In genomic region chr17:10119203-10120112, GRCh38 we compare ENCODE assay signal across 8 cellular contexts.
DNase-seq lines count a peak whose midpoint lies in the region; ATAC-seq and TF ChIP-seq lines count a peak whose summit lies in the region.

No MANE protein-coding gene starts in this region.

- H2BK12ac ChIP-seq in H9 (ENCODE audit: insufficient read length, low read depth, low read length), result no peak overlapping the region

- TF ChIP-seq CTCF in AG10803 (conservative IDR thresholded peaks at IDR 0.05; ENCODE audit: low read length), result no peak
- no peak for TF ChIP-seq CTCF in H9 (conservative IDR thresholded peaks at IDR 0.05)
- no peak for TF ChIP-seq CTCF in activated CD8-positive, alpha-beta T cell treated with anti-CD3 and anti-CD28 coated beads for 36 hours (IDR thresholded peaks at IDR 0.05)
- TF ChIP-seq CTCF in lower lobe of right lung (IDR thresholded peaks at IDR 0.05), result no peak

- no peak overlapping the region for H4K91ac ChIP-seq in H9 (ENCODE audit: insufficient read length, low read depth, low read length)

- no peaks in the 10 kb centered on the region for H3K23me2 ChIP-seq in H9 (ENCODE audit: insufficient read length, low read depth, low read length, poor library complexity, severe bottlenecking)

- no peak for ATAC-seq in activated CD8-positive, alpha-beta T cell treated with anti-CD3 and anti-CD28 coated beads for 36 hours
- ATAC-seq in lower lobe of right lung, result peak; percentile 33 to 60
- ATAC-seq in HG03135 (IDR thresholded peaks at IDR 0.05; ENCODE audit: unreplicated experiment), result no peak
- no peak for ATAC-seq in GM18868 (IDR thresholded peaks at IDR 0.05; ENCODE audit: unreplicated experiment)

- H3K27me3 ChIP-seq in H9 (ENCODE audit: insufficient read depth, low read length) (no peaks in the 10 kb centered on the region), lower lobe of right lung (ENCODE audit: low read depth) (peaks cover 4% of the 10 kb centered on the region)

- no peak overlapping the region for H2BK20ac ChIP-seq in H9 (ENCODE audit: low read depth, low read length, poor library complexity, severe bottlenecking)

- no peak overlapping the region for H3T11ph ChIP-seq in H9 (ENCODE audit: low read length)

- H3K27me3 Mint-ChIP-seq in H9 (ENCODE audit: low read depth), result no peaks in the 10 kb centered on the region; the same call in none of the 2 replicates
- no peaks in the 10 kb centered on the region for H3K27me3 Mint-ChIP-seq in activated CD8-positive, alpha-beta T cell treated with anti-CD3 and anti-CD28 coated beads for 36 hours

- no peak overlapping the region for H2BK120ac ChIP-seq in H9 (ENCODE audit: low read depth, low read length, poor library complexity, severe bottlenecking)

- no peak overlapping the region for H3K4me2 ChIP-seq in H9 (ENCODE audit: insufficient read depth, insufficient read length, low read length)

- no peak overlapping the region for H4K8ac ChIP-seq in H9 (replicated peaks; ENCODE audit: insufficient read length, low read depth, low read length)

- POLR2A ChIA-PET in activated CD8-positive, alpha-beta T cell treated with anti-CD3 and anti-CD28 coated beads for 36 hours (lab: Charles Lee), result interaction anchor here (0.6 kb wide), 1 partner anchor 11 kb away, joined by 3 read pairs; no protein-coding TSS in a partner anchor

- H3K14ac ChIP-seq in H9 (ENCODE audit: insufficient read depth, low read length), result no peak overlapping the region

- no peak overlapping the region for H3K27ac ChIP-seq in H9 (ENCODE audit: insufficient read length, low read depth, low read length)
- H3K27ac ChIP-seq in lower lobe of right lung, result peak overlapping the region; percentile 38

- no peak overlapping the region for H2BK5ac ChIP-seq in H9 (ENCODE audit: insufficient read length, low read length)

- no peak overlapping the region for H2AK5ac ChIP-seq in H9 (ENCODE audit: insufficient read length, low read length)

- no peaks in the 10 kb centered on the region for H3K79me2 ChIP-seq in H9 (ENCODE audit: insufficient read depth, low read length)

- no peaks in the 10 kb centered on the region for H3K9me3 ChIP-seq in H9 (ENCODE audit: control insufficient read depth, low read depth, low read length)
- no peaks in the 10 kb centered on the region for H3K9me3 ChIP-seq in lower lobe of right lung

- no peak overlapping the region for H3K9ac ChIP-seq in H9 (ENCODE audit: extremely low read depth, insufficient read length, low read length)

- CTCF ChIA-PET in activated CD8-positive, alpha-beta T cell treated with anti-CD3 and anti-CD28 coated beads for 36 hours (lab: Charles Lee), result interaction anchor here (1.0 to 1.2 kb wide), 2 partner anchors 10 to 106 kb away, joined by 3 read pairs; no protein-coding TSS in a partner anchor

- no peak overlapping the region for H3K18ac ChIP-seq in H9 (ENCODE audit: insufficient read length, low read depth, low read length)

- H3K56ac ChIP-seq in H9 (ENCODE audit: insufficient read length, low read depth, low read length), result no peak overlapping the region

- no peak overlapping the region; a peak in 1 of 5 replicates for H3K4me3 Mint-ChIP-seq in H9
- no peak overlapping the region for H3K4me3 Mint-ChIP-seq in activated CD8-positive, alpha-beta T cell treated with anti-CD3 and anti-CD28 coated beads for 36 hours

- H3K23ac ChIP-seq in H9 (ENCODE audit: insufficient read length, low read depth, low read length), result no peak overlapping the region

- WGBS in H9 (ENCODE audit: extremely low coverage, insufficient read length, low lambda C conversion rate), result no CpG with 5 or more reads among the region's 9 CpGs

- H3K4me1 ChIP-seq in H9 (ENCODE audit: insufficient read depth, low read length) (peaks cover 10% of the 10 kb centered on the region; the same call in 1 of the 2 replicates), lower lobe of right lung (peaks cover 55% of the 10 kb centered on the region)

- intact Hi-C loops in activated CD8-positive, alpha-beta T cell treated with anti-CD3 and anti-CD28 coated beads for 36 hours (cut with micrococcal nuclease), result loop anchor here (10.0 kb wide), 1 partner anchor 45 kb away; no protein-coding TSS in a partner anchor
- intact Hi-C loops in lower lobe of right lung (cut with DNase I), result no loop called here

- H4K5ac ChIP-seq in H9 (ENCODE audit: insufficient read length, low read depth, low read length), result no peak overlapping the region

- H3K9me3 Mint-ChIP-seq in H9, result 0 out of 5 replicates have a peak, but pooled peaks cover 0 to 3% of the 10 kb centered on the region in 2 experiments
- H3K9me3 Mint-ChIP-seq in activated CD8-positive, alpha-beta T cell treated with anti-CD3 and anti-CD28 coated beads for 36 hours, result no peaks in the 10 kb centered on the region

- peaks cover 49 to 52% of the 10 kb centered on the region in 2 experiments for H3K4me1 Mint-ChIP-seq in H9
- H3K4me1 Mint-ChIP-seq in activated CD8-positive, alpha-beta T cell treated with anti-CD3 and anti-CD28 coated beads for 36 hours (ENCODE audit: low read depth), result peaks cover 68% of the 10 kb centered on the region

- H3K4me3 ChIP-seq in AG10803 (ENCODE audit: low read length) (no peak overlapping the region), lower lobe of right lung (no peak overlapping the region)

- H3K4ac ChIP-seq in H9 (ENCODE audit: low read depth, low read length), result no peak overlapping the region

- no peaks in the 10 kb centered on the region for H3K36me3 ChIP-seq in lower lobe of right lung

- H2AFZ ChIP-seq in H9 (ENCODE audit: low read length), result no peak overlapping the region

- peak overlapping the region; percentile 11 to 69 (median 49); a peak in 4 of 7 replicates for H3K27ac Mint-ChIP-seq in H9
- H3K27ac Mint-ChIP-seq in activated CD8-positive, alpha-beta T cell treated with anti-CD3 and anti-CD28 coated beads for 36 hours, result peak overlapping the region; percentile 75

- no peaks in the 10 kb centered on the region for H3K79me1 ChIP-seq in H9 (ENCODE audit: insufficient read depth, low read depth, low read length, poor library complexity, severe bottlenecking)

- no peaks in the 10 kb centered on the region for H4K20me1 ChIP-seq in H9 (ENCODE audit: control insufficient read depth, insufficient read depth, insufficient read length)

- no peak overlapping the region for H2BK15ac ChIP-seq in H9 (ENCODE audit: low read depth, low read length)

- DNase-seq in AG10803 (ENCODE audit: low read depth) (peak; percentile 46), H9 (peak; percentile 91), lower lobe of right lung (peak; percentile 81), NCI-H446 (lab: John Stamatoyannopoulos, UW) (no peak)
- DNase-seq in activated CD8-positive, alpha-beta T cell treated with anti-CD3 and anti-CD28 coated beads for 36 hours, result peak; percentile 26
- DNase-seq in activated CD8-positive, alpha-beta memory T cell treated with anti-CD3 and anti-CD28 coated beads, Interleukin-2, amount 50 U/mL, for 48 hours, result no peak

- H3K36me3 Mint-ChIP-seq in H9 (ENCODE audit: insufficient read depth in 1 of 3, low read depth in 3 of 3), result no peaks in the 10 kb centered on the region
- H3K36me3 Mint-ChIP-seq in activated CD8-positive, alpha-beta T cell treated with anti-CD3 and anti-CD28 coated beads for 36 hours (ENCODE audit: low read depth), result no peaks in the 10 kb centered on the region

Comparison
In these comparisons a context has a peak if more than half of its experiments do, and no peak if none do; other contexts are left out.
1. DNase-seq: peak in AG10803 (single experiment), H9 (single experiment), activated CD8-positive, alpha-beta T cell treated with anti-CD3 and anti-CD28 coated beads for 36 hours (single experiment) and lower lobe of right lung (single experiment); none in NCI-H446 (0 of 2) and activated CD8-positive, alpha-beta memory T cell treated with anti-CD3 and anti-CD28 coated beads, Interleukin-2, amount 50 U/mL, for 48 hours (single experiment).
2. ATAC-seq: peak in lower lobe of right lung (2 of 2); none in activated CD8-positive, alpha-beta T cell treated with anti-CD3 and anti-CD28 coated beads for 36 hours (single experiment), HG03135 (single experiment) and GM18868 (single experiment).